Comparison of ENCODE assay signal across 8 cellular contexts in the genomic region with DNA sequence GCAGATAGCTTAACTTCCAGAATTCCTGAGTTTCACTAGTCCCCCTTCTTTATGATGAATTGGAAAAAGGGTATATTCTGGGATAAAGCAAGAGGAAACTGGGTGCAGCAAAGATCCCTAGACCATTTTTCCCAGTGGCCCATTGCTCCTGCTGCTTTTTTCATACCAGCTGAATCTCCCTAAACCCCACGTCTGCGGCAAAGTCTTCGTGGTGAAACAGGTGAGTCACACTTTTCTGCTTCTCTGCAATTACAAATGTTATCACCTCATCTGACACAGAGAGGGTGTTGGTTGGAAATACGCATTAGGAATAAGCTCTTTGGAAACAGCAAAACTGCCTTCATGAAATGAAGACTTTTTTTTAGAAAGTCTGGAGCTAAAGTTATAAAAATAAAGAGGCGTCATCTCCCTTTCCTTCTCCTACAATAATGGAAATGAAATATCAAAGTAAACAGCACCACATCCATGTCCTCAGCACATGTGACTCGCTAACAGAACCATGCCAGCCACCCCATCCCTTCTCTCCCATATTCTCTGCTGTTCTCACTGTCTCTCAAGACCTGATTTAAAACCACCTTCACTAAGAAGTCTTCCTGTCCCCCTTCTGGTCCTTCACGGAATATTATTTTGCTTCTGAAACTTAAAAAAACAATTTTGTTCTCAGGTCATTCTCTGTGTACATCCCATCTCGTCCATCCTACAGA. TPM values are rescaled to one million over a fixed set of nuclear protein-coding genes. Genes with fewer than 3 reads are reported as not detected.
DNase-seq lines count a peak whose midpoint lies in the region; ATAC-seq and TF ChIP-seq lines count a peak whose summit lies in the region.

No MANE protein-coding gene starts in this region.

- no peak overlapping the region for H3K4me3 Mint-ChIP-seq in activated CD8-positive, alpha-beta T cell treated with anti-CD3 and anti-CD28 coated beads, Interleukin-2, amount 10 ng/mL, durations not matched to agents 7 days and 5 days
- H3K4me3 Mint-ChIP-seq in stimulated activated naive CD8-positive, alpha-beta T cell treated with anti-CD3 and anti-CD28 coated beads, Interleukin-15, Interleukin-2, amounts not matched to agents 100 ng/mL and 50 ng/mL, for 24 hours, result peak overlapping the region; percentile 63

- POLR2A ChIA-PET in activated CD8-positive, alpha-beta T cell treated with anti-CD3 and anti-CD28 coated beads, Interleukin-2, amount 10 ng/mL, durations not matched to agents 7 days and 5 days (lab: Charles Lee), result interaction anchor here (0.9 to 1.3 kb wide), 2 partner anchors 14 to 474 kb away, joined by 3 to 4 read pairs; no protein-coding TSS in a partner anchor

- no peaks in the 10 kb centered on the region for H3K9me3 Mint-ChIP-seq in activated CD8-positive, alpha-beta T cell treated with anti-CD3 and anti-CD28 coated beads, Interleukin-2, amount 10 ng/mL, durations not matched to agents 7 days and 5 days (ENCODE audit: insufficient read depth)
- no peaks in the 10 kb centered on the region for H3K9me3 Mint-ChIP-seq in stimulated activated naive CD8-positive, alpha-beta T cell treated with anti-CD3 and anti-CD28 coated beads, Interleukin-15, Interleukin-2, amounts not matched to agents 100 ng/mL and 50 ng/mL, for 24 hours

- H3K27ac Mint-ChIP-seq in activated CD8-positive, alpha-beta T cell treated with anti-CD3 and anti-CD28 coated beads, Interleukin-2, amount 10 ng/mL, durations not matched to agents 7 days and 5 days, result peak overlapping the region; percentile 4
- H3K27ac Mint-ChIP-seq in stimulated activated naive CD8-positive, alpha-beta T cell treated with anti-CD3 and anti-CD28 coated beads, Interleukin-15, Interleukin-2, amounts not matched to agents 100 ng/mL and 50 ng/mL, for 24 hours, result peak overlapping the region; percentile 70

- H3K36me3 Mint-ChIP-seq in activated CD8-positive, alpha-beta T cell treated with anti-CD3 and anti-CD28 coated beads, Interleukin-2, amount 10 ng/mL, durations not matched to agents 7 days and 5 days (ENCODE audit: low read depth), result no peaks in the 10 kb centered on the region
- H3K36me3 Mint-ChIP-seq in stimulated activated naive CD8-positive, alpha-beta T cell treated with anti-CD3 and anti-CD28 coated beads, Interleukin-15, Interleukin-2, amounts not matched to agents 100 ng/mL and 50 ng/mL, for 24 hours (ENCODE audit: low read depth), result no peaks in the 10 kb centered on the region

- no peak overlapping the region for H3K4me3 ChIP-seq in fibroblast of the aortic adventitia (ENCODE audit: low read depth, low read length)

- TF ChIP-seq CTCF in fibroblast of the aortic adventitia (IDR thresholded peaks at IDR 0.05; ENCODE audit: insufficient read depth, low read length), result peak; percentile 16

- CTCF ChIA-PET in activated CD8-positive, alpha-beta T cell treated with anti-CD3 and anti-CD28 coated beads, Interleukin-2, amount 10 ng/mL, durations not matched to agents 7 days and 5 days (lab: Charles Lee), result interaction anchor here (0.8 to 6.1 kb wide), 8 partner anchors 8 to 740 kb away, joined by 3 to 79 read pairs (median 6); no protein-coding TSS in a partner anchor

- H3K4me1 Mint-ChIP-seq in activated CD8-positive, alpha-beta T cell treated with anti-CD3 and anti-CD28 coated beads, Interleukin-2, amount 10 ng/mL, durations not matched to agents 7 days and 5 days (ENCODE audit: low read depth), result peaks cover 44% of the 10 kb centered on the region
- H3K4me1 Mint-ChIP-seq in stimulated activated naive CD8-positive, alpha-beta T cell treated with anti-CD3 and anti-CD28 coated beads, Interleukin-15, Interleukin-2, amounts not matched to agents 100 ng/mL and 50 ng/mL, for 24 hours (ENCODE audit: low read depth), result peaks cover 87% of the 10 kb centered on the region

- H3K27me3 Mint-ChIP-seq in activated CD8-positive, alpha-beta T cell treated with anti-CD3 and anti-CD28 coated beads, Interleukin-2, amount 10 ng/mL, durations not matched to agents 7 days and 5 days (ENCODE audit: low read depth), result peaks cover 2% of the 10 kb centered on the region
- no peaks in the 10 kb centered on the region for H3K27me3 Mint-ChIP-seq in stimulated activated naive CD8-positive, alpha-beta T cell treated with anti-CD3 and anti-CD28 coated beads, Interleukin-15, Interleukin-2, amounts not matched to agents 100 ng/mL and 50 ng/mL, for 24 hours

- DNase-seq in HT1080 (ENCODE audit: low read depth) (peak; percentile 80), fibroblast of the aortic adventitia (ENCODE audit: low read depth) (peak; percentile 59), SKM-1 (lab: John Stamatoyannopoulos, UW; ENCODE audit: unreplicated experiment) (no peak), NCI-H1092 treated with DMSO at 0.1 percent for 48 hours (lab: John Stamatoyannopoulos, UW) (no peak)
- DNase-seq in activated CD8-positive, alpha-beta T cell treated with anti-CD3 and anti-CD28 coated beads, Interleukin-2, amount 10 ng/mL, durations not matched to agents 7 days and 5 days, result no peak

- no peak for ATAC-seq in activated CD8-positive, alpha-beta T cell treated with anti-CD3 and anti-CD28 coated beads, Interleukin-2, amount 10 ng/mL, durations not matched to agents 7 days and 5 days
- no peak for ATAC-seq in HG02571 (IDR thresholded peaks at IDR 0.05; ENCODE audit: unreplicated experiment)
- no peak for ATAC-seq in GM18870 (IDR thresholded peaks at IDR 0.05; ENCODE audit: unreplicated experiment)

RNA-seq across cellular contexts. Expression of gene GLRX, which starts 39.5 kb away (rescaled TPM):
- total RNA-seq in HT1080 (2014; rRNA removed; shearing (Covaris generic)), result 37.5 and 46.3 TPM in 2 replicates
- 69.2 and 92.5 TPM in 2 replicates for polyA plus RNA-seq in HT1080 (2015; cell fraction: cytosol; rRNA removed)
- 34.1 and 45.8 TPM in 2 replicates for polyA plus RNA-seq in HT1080 (2015; cell fraction: nucleus; rRNA removed)
- total RNA-seq in activated CD8-positive, alpha-beta T cell treated with anti-CD3 and anti-CD28 coated beads, Interleukin-2, amount 10 ng/mL, durations not matched to agents 7 days and 5 days, result 10 to 100 TPM; 65.4 to 67.4 TPM
- total RNA-seq in fibroblast of the aortic adventitia (ENCODE audit: low replicate concordance), result 13.3 and 31.6 TPM in 2 replicates

Comparison
In these comparisons a context has a peak if more than half of its experiments do, and no peak if none do; other contexts are left out.
1. DNase-seq: peak in HT1080 (single experiment) and fibroblast of the aortic adventitia (single experiment); none in activated CD8-positive, alpha-beta T cell treated with anti-CD3 and anti-CD28 coated beads, Interleukin-2, amount 10 ng/mL, durations not matched to agents 7 days and 5 days (single experiment), SKM-1 (single experiment) and NCI-H1092 treated with DMSO at 0.1 percent for 48 hours (single experiment).